Comparison of ENCODE assay signal across 32 cellular contexts in genomic region chr17:2312736-2313135, GRCh38.
"Had no signal": no experiment of that assay in that cellular context is flagged by ENCODE, and none has a peak within 500 bp of the region (broad histone marks: within the 10 kb centered on the region; RNA-seq: fewer than 3 reads in every experiment).

No MANE protein-coding gene starts in this region.

- H3K4me2 ChIP-seq: neural progenitor cell, smooth muscle cell had no signal

- H3K36me3 Mint-ChIP-seq: natural killer cell; stimulated activated memory B cell treated with anti-CD40 and anti-IgM and Interleukin-4, amounts not matched to agents 10 μg/mL and 1 μg/mL and 100 μg/mL, for 72 hours had no signal

- H3K27ac ChIP-seq: esophagus muscularis mucosa, foreskin keratinocyte, heart right ventricle, left lung, neural progenitor cell, parathyroid adenoma, psoas muscle, thyroid gland, upper lobe of right lung had no signal

- DNase-seq: activated CD4-positive, alpha-beta T cell treated with anti-CD3 and anti-CD28 coated beads for 36 hours; activated CD4-positive, CD25-positive, alpha-beta regulatory T cell; activated CD8-positive, alpha-beta memory T cell treated with anti-CD3 and anti-CD28 coated beads for 24 hours; activated CD8-positive, alpha-beta memory T cell treated with anti-CD3 and anti-CD28 coated beads, Interleukin-2, amount 50 U/mL, for 4 hours; activated effector memory CD4-positive, alpha-beta T cell treated with anti-CD3 and anti-CD28 coated beads, Interleukin-2, amount 50 U/mL, for 16 hours; activated naive CD4-positive, alpha-beta T cell treated with anti-CD3 and anti-CD28 coated beads for 36 hours; activated naive CD8-positive, alpha-beta T cell treated with anti-CD3 and anti-CD28 coated beads for 36 hours; activated T-cell treated with anti-CD3 and anti-CD28 coated beads, Interleukin-2, amount 50 U/mL, for 1 hour; cortex of kidney; foreskin keratinocyte; heart right ventricle; kidney glomerular epithelial cell; left lung; mesendoderm; natural killer cell; occipital lobe; psoas muscle; stimulated activated CD4-positive, alpha-beta T cell treated with anti-CD3 and anti-CD28 coated beads, Interleukin-1b, Interleukin-23, amount 100 ng/mL, for 48 hours; stimulated activated CD4-positive, alpha-beta T cell treated with anti-CD3 and anti-CD28 coated beads, Interleukin-4, amount 100 ng/mL, for 4 hours; stimulated activated CD8-positive, alpha-beta memory T cell treated with anti-CD3 and anti-CD28 coated beads, Interleukin-4, amount 100 ng/mL, for 48 hours; stimulated activated naive CD8-positive, alpha-beta T cell treated with anti-CD3 and anti-CD28 coated beads, Interleukin-15, amount 100 ng/mL, for 72 hours; substantia nigra; thyroid gland; upper lobe of right lung had no signal

- H3K36me3 ChIP-seq: left lung, neural progenitor cell, thyroid gland, upper lobe of right lung had no signal

- H2AFZ ChIP-seq: neural progenitor cell, parathyroid adenoma had no signal

- H3K27me3 ChIP-seq: esophagus muscularis mucosa, foreskin keratinocyte, heart right ventricle, left lung, neural progenitor cell, thyroid gland, upper lobe of right lung had no signal

- ATAC-seq: activated CD4-positive, alpha-beta T cell treated with anti-CD3 and anti-CD28 coated beads for 36 hours; foreskin keratinocyte; heart right ventricle; left lung; natural killer cell; psoas muscle; stimulated activated memory B cell treated with anti-CD40 and anti-IgM and Interleukin-4, amounts not matched to agents 10 μg/mL and 1 μg/mL and 100 μg/mL, for 72 hours; stimulated activated naive CD8-positive, alpha-beta T cell treated with anti-CD3 and anti-CD28 coated beads, Interleukin-15, amount 100 ng/mL, for 72 hours; upper lobe of right lung had no signal

- H3K79me2 ChIP-seq: parathyroid adenoma had no signal

- H3K4me1 ChIP-seq: esophagus muscularis mucosa, foreskin keratinocyte, heart right ventricle, neural progenitor cell, parathyroid adenoma, psoas muscle, thyroid gland, upper lobe of right lung had no signal

- H3K27me3 Mint-ChIP-seq: activated CD4-positive, alpha-beta T cell treated with anti-CD3 and anti-CD28 coated beads for 36 hours; activated naive CD8-positive, alpha-beta T cell treated with anti-CD3 and anti-CD28 coated beads for 36 hours; central memory CD8-positive, alpha-beta T cell; stimulated activated memory B cell treated with anti-CD40 and anti-IgM and Interleukin-4, amounts not matched to agents 10 μg/mL and 1 μg/mL and 100 μg/mL, for 72 hours; stimulated activated naive CD8-positive, alpha-beta T cell treated with anti-CD3 and anti-CD28 coated beads, Interleukin-15, amount 100 ng/mL, for 72 hours had no signal

- H3K4me3 ChIP-seq: esophagus muscularis mucosa, heart right ventricle, left lung, lung, neural progenitor cell, psoas muscle, smooth muscle cell, thyroid gland, upper lobe of right lung had no signal

- H3K4me1 Mint-ChIP-seq: neural progenitor cell had no signal

- H3K4me3 Mint-ChIP-seq: activated CD4-positive, alpha-beta T cell treated with anti-CD3 and anti-CD28 coated beads for 36 hours; activated naive CD4-positive, alpha-beta T cell treated with anti-CD3 and anti-CD28 coated beads for 36 hours; activated naive CD8-positive, alpha-beta T cell treated with anti-CD3 and anti-CD28 coated beads for 36 hours; activated T-helper 1 cell treated with anti-CD3 and anti-CD28 coated beads, Interleukin-12 subunit alpha, Interleukin-12 subunit beta, Interleukin-2, Interleukin-4 antibody, amounts not matched to agents 30 ng/mL and 10 ng/mL and 1 ng/mL, durations not matched to agents 14 hours and 24 hours and 36 hours; central memory CD8-positive, alpha-beta T cell; natural killer cell; neural progenitor cell; stimulated activated memory B cell treated with anti-CD40 and anti-IgM and Interleukin-4, amounts not matched to agents 10 μg/mL and 1 μg/mL and 100 μg/mL, for 72 hours; stimulated activated naive CD8-positive, alpha-beta T cell treated with anti-CD3 and anti-CD28 coated beads, Interleukin-15, amount 100 ng/mL, for 72 hours had no signal

- H3K9me3 ChIP-seq: esophagus muscularis mucosa, heart right ventricle, left lung, psoas muscle, thyroid gland, upper lobe of right lung had no signal

- H3K9ac ChIP-seq: neural progenitor cell, parathyroid adenoma had no signal

- H3K9me3 Mint-ChIP-seq: activated naive CD4-positive, alpha-beta T cell treated with anti-CD3 and anti-CD28 coated beads for 36 hours; activated naive CD8-positive, alpha-beta T cell treated with anti-CD3 and anti-CD28 coated beads for 36 hours; activated T-helper 1 cell treated with anti-CD3 and anti-CD28 coated beads, Interleukin-12 subunit alpha, Interleukin-12 subunit beta, Interleukin-2, Interleukin-4 antibody, amounts not matched to agents 30 ng/mL and 10 ng/mL and 1 ng/mL, durations not matched to agents 14 hours and 24 hours and 36 hours; central memory CD8-positive, alpha-beta T cell; natural killer cell; neural progenitor cell; stimulated activated memory B cell treated with anti-CD40 and anti-IgM and Interleukin-4, amounts not matched to agents 10 μg/mL and 1 μg/mL and 100 μg/mL, for 72 hours; stimulated activated naive CD8-positive, alpha-beta T cell treated with anti-CD3 and anti-CD28 coated beads, Interleukin-15, amount 100 ng/mL, for 72 hours had no signal

- H3K27ac Mint-ChIP-seq: activated CD4-positive, alpha-beta T cell treated with anti-CD3 and anti-CD28 coated beads for 36 hours; activated naive CD4-positive, alpha-beta T cell treated with anti-CD3 and anti-CD28 coated beads for 36 hours; activated naive CD8-positive, alpha-beta T cell treated with anti-CD3 and anti-CD28 coated beads for 36 hours; activated T-helper 1 cell treated with anti-CD3 and anti-CD28 coated beads, Interleukin-12 subunit alpha, Interleukin-12 subunit beta, Interleukin-2, Interleukin-4 antibody, amounts not matched to agents 30 ng/mL and 10 ng/mL and 1 ng/mL, durations not matched to agents 14 hours and 24 hours and 36 hours; natural killer cell; neural progenitor cell; stimulated activated memory B cell treated with anti-CD40 and anti-IgM and Interleukin-4, amounts not matched to agents 10 μg/mL and 1 μg/mL and 100 μg/mL, for 72 hours; stimulated activated naive CD8-positive, alpha-beta T cell treated with anti-CD3 and anti-CD28 coated beads, Interleukin-15, amount 100 ng/mL, for 72 hours had no signal
